In the genomic region with DNA sequence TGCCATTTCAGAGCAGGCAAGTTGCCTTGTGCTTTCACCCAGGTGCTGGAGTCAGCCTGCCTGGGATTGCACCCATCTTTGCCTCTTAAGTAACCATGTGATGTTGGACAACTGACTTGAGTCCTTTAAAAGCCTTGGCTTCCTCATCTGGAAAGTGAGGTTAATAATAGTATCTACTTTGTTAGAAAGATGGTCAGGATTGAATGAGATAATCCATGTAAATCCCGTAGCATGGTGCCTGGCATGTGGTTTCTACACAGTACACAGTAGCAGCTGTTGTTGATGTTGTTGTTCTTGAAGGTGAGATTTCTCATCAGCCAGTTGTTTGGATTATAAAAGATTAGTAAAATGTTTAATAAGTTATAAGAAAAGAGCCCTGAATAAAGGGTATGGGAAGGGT, we compare ENCODE assay signal across 1 cellular context.
TF ChIP-seq lines count a peak whose summit lies in the region.

No MANE protein-coding gene starts in this region.

TF ChIP-seq in HepG2, 621 proteins besides CTCF, POLR2A, EP300 and RAD21:
- TF ChIP-seq, protein P1, sequence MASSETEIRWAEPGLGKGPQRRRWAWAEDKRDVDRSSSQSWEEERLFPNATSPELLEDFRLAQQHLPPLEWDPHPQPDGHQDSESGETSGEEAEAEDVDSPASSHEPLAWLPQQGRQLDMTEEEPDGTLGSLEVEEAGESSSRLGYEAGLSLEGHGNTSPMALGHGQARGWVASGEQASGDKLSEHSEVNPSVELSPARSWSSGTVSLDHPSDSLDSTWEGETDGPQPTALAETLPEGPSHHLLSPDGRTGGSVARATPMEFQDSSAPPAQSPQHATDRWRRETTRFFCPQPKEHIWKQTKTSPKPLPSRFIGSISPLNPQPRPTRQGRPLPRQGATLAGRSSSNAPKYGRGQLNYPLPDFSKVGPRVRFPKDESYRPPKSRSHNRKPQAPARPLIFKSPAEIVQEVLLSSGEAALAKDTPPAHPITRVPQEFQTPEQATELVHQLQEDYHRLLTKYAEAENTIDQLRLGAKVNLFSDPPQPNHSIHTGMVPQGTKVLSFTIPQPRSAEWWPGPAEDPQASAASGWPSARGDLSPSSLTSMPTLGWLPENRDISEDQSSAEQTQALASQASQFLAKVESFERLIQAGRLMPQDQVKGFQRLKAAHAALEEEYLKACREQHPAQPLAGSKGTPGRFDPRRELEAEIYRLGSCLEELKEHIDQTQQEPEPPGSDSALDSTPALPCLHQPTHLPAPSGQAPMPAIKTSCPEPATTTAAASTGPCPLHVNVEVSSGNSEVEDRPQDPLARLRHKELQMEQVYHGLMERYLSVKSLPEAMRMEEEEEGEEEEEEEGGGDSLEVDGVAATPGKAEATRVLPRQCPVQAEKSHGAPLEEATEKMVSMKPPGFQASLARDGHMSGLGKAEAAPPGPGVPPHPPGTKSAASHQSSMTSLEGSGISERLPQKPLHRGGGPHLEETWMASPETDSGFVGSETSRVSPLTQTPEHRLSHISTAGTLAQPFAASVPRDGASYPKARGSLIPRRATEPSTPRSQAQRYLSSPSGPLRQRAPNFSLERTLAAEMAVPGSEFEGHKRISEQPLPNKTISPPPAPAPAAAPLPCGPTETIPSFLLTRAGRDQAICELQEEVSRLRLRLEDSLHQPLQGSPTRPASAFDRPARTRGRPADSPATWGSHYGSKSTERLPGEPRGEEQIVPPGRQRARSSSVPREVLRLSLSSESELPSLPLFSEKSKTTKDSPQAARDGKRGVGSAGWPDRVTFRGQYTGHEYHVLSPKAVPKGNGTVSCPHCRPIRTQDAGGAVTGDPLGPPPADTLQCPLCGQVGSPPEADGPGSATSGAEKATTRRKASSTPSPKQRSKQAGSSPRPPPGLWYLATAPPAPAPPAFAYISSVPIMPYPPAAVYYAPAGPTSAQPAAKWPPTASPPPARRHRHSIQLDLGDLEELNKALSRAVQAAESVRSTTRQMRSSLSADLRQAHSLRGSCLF (CRISPR knock-in tag; IDR thresholded peaks at IDR 0.05; ENCODE audit: borderline replicate concordance), result no peak
- no peak for TF ChIP-seq ZNF772 (CRISPR knock-in tag; IDR thresholded peaks at IDR 0.05)
- no peak for TF ChIP-seq MIER3 (CRISPR knock-in tag; IDR thresholded peaks at IDR 0.05; ENCODE audit: borderline replicate concordance)
- TF ChIP-seq ZNF567 (CRISPR knock-in tag; IDR thresholded peaks at IDR 0.05; ENCODE audit: borderline replicate concordance), result no peak
- TF ChIP-seq CREBL2 (CRISPR knock-in tag; IDR thresholded peaks at IDR 0.05; ENCODE audit: borderline replicate concordance), result no peak
